8 cellular contexts compared by ENCODE assay signal in genomic region chr2:54999182-54999581, GRCh38. TPM values are rescaled to one million over a fixed set of nuclear protein-coding genes. Genes with fewer than 3 reads are reported as not detected.
DNase-seq lines count a peak whose midpoint lies in the region; ATAC-seq and TF ChIP-seq lines count a peak whose summit lies in the region.

No MANE protein-coding gene starts in this region.

- peaks cover 19% of the 10 kb centered on the region for H3K4me1 Mint-ChIP-seq in endodermal cell

- no peaks in the 10 kb centered on the region for H3K9me3 ChIP-seq in parathyroid adenoma (ENCODE audit: control insufficient read depth, low read length)
- H3K9me3 ChIP-seq in upper lobe of right lung, result no peaks in the 10 kb centered on the region
- no peaks in the 10 kb centered on the region for H3K9me3 ChIP-seq in transverse colon
- H3K9me3 ChIP-seq in endodermal cell (ENCODE audit: control insufficient read depth, low read length), result no peaks in the 10 kb centered on the region

- H3K27ac Mint-ChIP-seq in endodermal cell, result no peak overlapping the region

- H3K4me3 ChIP-seq in GM06990 (replicated peaks; ENCODE audit: low read depth, low read length) (peak overlapping the region; percentile 14; the same call in 1 of the 2 replicates), astrocyte of the spinal cord (ENCODE audit: low read depth, low read length) (no peak overlapping the region), parathyroid adenoma (ENCODE audit: low read depth, low read length) (peak overlapping the region; percentile 27), upper lobe of right lung (no peak overlapping the region), transverse colon (no peak overlapping the region), endodermal cell (ENCODE audit: low read length) (no peak overlapping the region)

- H3K27me3 ChIP-seq in GM06990 (replicated peaks; ENCODE audit: control insufficient read depth, insufficient read depth, low read length), result no peaks in the 10 kb centered on the region
- no peaks in the 10 kb centered on the region for H3K27me3 ChIP-seq in parathyroid adenoma (ENCODE audit: control insufficient read depth, insufficient read depth, low read length)
- no peaks in the 10 kb centered on the region for H3K27me3 ChIP-seq in upper lobe of right lung
- H3K27me3 ChIP-seq in transverse colon, result no peaks in the 10 kb centered on the region
- H3K27me3 ChIP-seq in endodermal cell (ENCODE audit: control insufficient read depth, insufficient read depth, low read length, poor library complexity, severe bottlenecking), result no peaks in the 10 kb centered on the region

- in situ Hi-C loops in astrocyte of the spinal cord (cut with HindIII; ENCODE audit: low sequenced_read_pairs), result no loop called here
- in situ Hi-C loops in transverse colon (cut with MboI; ENCODE audit: low pct_ligation_motif_present in 1 of 4, low pct_unique_long_range_greater_than_20kb in 1 of 4, low sequenced_read_pairs in 3 of 4), result no loop called here

- TF ChIP-seq CTCF in GM06990 (IDR thresholded peaks at IDR 0.05; ENCODE audit: insufficient read depth, low read length, poor library complexity, severe bottlenecking), result no peak
- TF ChIP-seq CTCF in astrocyte of the spinal cord (IDR thresholded peaks at IDR 0.05; ENCODE audit: low read depth, low read length), result no peak
- no peak for TF ChIP-seq CTCF in parathyroid adenoma (IDR thresholded peaks at IDR 0.05)
- TF ChIP-seq CTCF in upper lobe of right lung (IDR thresholded peaks at IDR 0.05), result no peak
- TF ChIP-seq CTCF in transverse colon (IDR thresholded peaks at IDR 0.05), result no peak
- TF ChIP-seq CTCF in endodermal cell (conservative IDR thresholded peaks at IDR 0.05), result no peak

- peaks cover 8% of the 10 kb centered on the region for H3K36me3 Mint-ChIP-seq in endodermal cell (ENCODE audit: low read depth)

- H3K4me3 Mint-ChIP-seq in endodermal cell, result no peak overlapping the region

- ATAC-seq in upper lobe of right lung, result no peak
- ATAC-seq in GM21360 (IDR thresholded peaks at IDR 0.05; ENCODE audit: unreplicated experiment), result no peak

- no peak for TF ChIP-seq EP300 in transverse colon (IDR thresholded peaks at IDR 0.05; ENCODE audit: low read depth)

- 32 to 33% methylated on average over 2 to 3 of the region's 3 CpGs for WGBS in transverse colon (ENCODE audit: low coverage in 1 of 2), 2 donors
- WGBS in endodermal cell (ENCODE audit: insufficient coverage in 1 of 2, insufficient read length in 1 of 2), 2 experiments, result 67 to 88% methylated on average over 1 to 3 of the region's 3 CpGs

- peak overlapping the region; percentile 69 for H3K27ac ChIP-seq in parathyroid adenoma
- H3K27ac ChIP-seq in upper lobe of right lung, result no peak overlapping the region
- H3K27ac ChIP-seq in transverse colon, result peak overlapping the region in 1 of 4 donors; percentile 8
- no peak overlapping the region for H3K27ac ChIP-seq in endodermal cell (ENCODE audit: low read depth, low read length)

- H3K4me1 ChIP-seq in parathyroid adenoma (peaks cover 17% of the 10 kb centered on the region), upper lobe of right lung (peaks cover 46% of the 10 kb centered on the region), transverse colon (peaks cover 14 to 84% (median 37%) of the 10 kb centered on the region in 4 donors), endodermal cell (ENCODE audit: control insufficient read depth, insufficient read depth, low read length) (no peaks in the 10 kb centered on the region)

- peak overlapping the region; percentile 55 for H3K4me2 ChIP-seq in parathyroid adenoma (ENCODE audit: low read length)

- H3K36me3 ChIP-seq in GM06990 (ENCODE audit: control insufficient read depth, insufficient read depth, low read length) (no peaks in the 10 kb centered on the region), parathyroid adenoma (ENCODE audit: control insufficient read depth, insufficient read depth, low read length) (no peaks in the 10 kb centered on the region), upper lobe of right lung (no peaks in the 10 kb centered on the region), transverse colon (no peaks in the 10 kb centered on the region), endodermal cell (ENCODE audit: control insufficient read depth, insufficient read depth, low read length) (peaks cover 10% of the 10 kb centered on the region)

- peak; percentile 25 for DNase-seq in GM06990 (ENCODE audit: extremely low read depth, insufficient read length)
- DNase-seq in MV-4-11 (lab: John Stamatoyannopoulos, UW), result peak; percentile 32
- peak; percentile 54 for DNase-seq in astrocyte of the spinal cord (ENCODE audit: low read depth, low spot score)
- DNase-seq in upper lobe of right lung, result no peak
- DNase-seq in transverse colon, result no peak
- DNase-seq in endodermal cell, result no peak

- no peak overlapping the region for H3K9ac ChIP-seq in parathyroid adenoma
- H3K9ac ChIP-seq in endodermal cell (ENCODE audit: extremely low read depth, low read length, poor library complexity, severe bottlenecking), result no peak overlapping the region

- H3K27me3 Mint-ChIP-seq in endodermal cell (ENCODE audit: insufficient read depth), result no peaks in the 10 kb centered on the region

- no peak overlapping the region for H2AFZ ChIP-seq in parathyroid adenoma

- H3K9me3 Mint-ChIP-seq in endodermal cell, result no peaks in the 10 kb centered on the region

- TF ChIP-seq POLR2A in transverse colon (IDR thresholded peaks at IDR 0.05), result no peak

- intact Hi-C loops in upper lobe of right lung (cut with DNase I) (no loop called here), transverse colon (cut with DNase I; ENCODE audit: low total_unique reads) (no loop called here)

- peaks cover 37% of the 10 kb centered on the region for H3K79me2 ChIP-seq in parathyroid adenoma

RNA-seq across cellular contexts. Expression of gene RTN4, which starts 51.1 kb away (rescaled TPM):
- total RNA-seq in upper lobe of right lung, result 275 TPM
- 100 to 1,000 TPM in 3 of 4 donors, 10 to 100 TPM in 1; 82.2 to 212 (median 183) TPM for total RNA-seq in transverse colon
- total RNA-seq in endodermal cell, result 100 to 1,000 TPM; 180 to 225 TPM
- 248 TPM for polyA plus RNA-seq in endodermal cell (2013, experiment 1 of 2)
- 241 TPM for polyA plus RNA-seq in endodermal cell (2013, experiment 2 of 2)

Comparison
In these comparisons a context has a peak if more than half of its experiments do, and no peak if none do; other contexts are left out.
1. DNase-seq: peak in GM06990 (single experiment), MV-4-11 (single experiment) and astrocyte of the spinal cord (single experiment); none in upper lobe of right lung (single experiment), transverse colon (single experiment) and endodermal cell (single experiment).
2. H3K4me3 ChIP-seq: peak in GM06990 (single experiment) and parathyroid adenoma (single experiment); none in astrocyte of the spinal cord (single experiment), upper lobe of right lung (single experiment), transverse colon (0 of 4) and endodermal cell (single experiment).